ENCODE assay signal across 8 cellular contexts in the genomic region with DNA sequence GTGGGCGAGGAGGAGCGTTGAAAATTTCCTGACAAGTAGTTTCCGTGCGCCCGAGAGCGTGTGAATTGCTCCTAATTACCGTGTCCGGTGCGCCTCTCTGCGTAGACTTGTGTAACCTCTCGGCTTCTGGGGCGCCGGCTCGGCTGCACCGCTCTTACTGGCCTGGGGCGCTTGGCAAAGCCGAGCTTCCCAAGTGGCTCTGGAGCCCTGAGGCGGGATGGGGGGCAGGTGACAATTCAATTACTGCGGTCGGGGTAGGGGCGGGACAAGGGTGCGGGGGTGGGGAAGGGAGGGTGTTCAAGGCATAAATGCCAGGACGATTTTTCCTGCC. TPM values are rescaled to one million over a fixed set of nuclear protein-coding genes. Genes with fewer than 3 reads are reported as not detected.
A peak's percentile ranks its signal among the peaks of the same experiment; 100 is the strongest.
DNase-seq lines count a peak whose midpoint lies in the region; ATAC-seq and TF ChIP-seq lines count a peak whose summit lies in the region.

No MANE protein-coding gene starts in this region.

- 2% methylated on average over 11 of the region's 23 CpGs for WGBS in SK-N-SH (ENCODE audit: low lambda C conversion rate)
- 0% methylated on average over 4 of the region's 23 CpGs for WGBS in suprapubic skin

- H3K4me3 ChIP-seq in SK-N-SH (ENCODE audit: low read depth in 2 of 2, low read length in 1 of 2) (peak overlapping the region; percentile 33 to 48; a peak in 3 of 4 replicates), suprapubic skin (peak overlapping the region; percentile 42)

- H4K20me1 ChIP-seq in SK-N-SH (ENCODE audit: insufficient read depth): peaks cover 18% of the 10 kb centered on the region; the same call in 1 of the 2 replicates

- no peak for ATAC-seq in GM19328 (IDR thresholded peaks at IDR 0.05; ENCODE audit: unreplicated experiment)

- H2AFZ ChIP-seq in SK-N-SH (ENCODE audit: low read depth): peak overlapping the region; percentile 63; the same call in 1 of the 2 replicates

- TF ChIP-seq POLR2A in suprapubic skin (IDR thresholded peaks at IDR 0.05): no peak

- H3K27ac ChIP-seq in SK-N-SH (ENCODE audit: low read depth in 2 of 2, low read length in 1 of 2) (no peak overlapping the region), suprapubic skin (no peak overlapping the region)

- intact Hi-C loops in posterior vena cava (cut with DNase I): no loop called here

- no peak overlapping the region for H3K9ac ChIP-seq in SK-N-SH

- H3F3A ChIP-seq in SK-N-SH (replicated peaks; ENCODE audit: insufficient read depth): no peaks in the 10 kb centered on the region

- TF ChIP-seq RAD21 in SK-N-SH (IDR thresholded peaks at IDR 0.05; ENCODE audit: low read length): no peak

- TF ChIP-seq EP300 in SK-N-SH (IDR thresholded peaks at IDR 0.05; ENCODE audit: borderline replicate concordance in 1 of 2, low read depth in 1 of 2, low read length in 1 of 2): no peak
- TF ChIP-seq EP300 in suprapubic skin (IDR thresholded peaks at IDR 0.05): no peak

- no peaks in the 10 kb centered on the region for H3K79me2 ChIP-seq in SK-N-SH (ENCODE audit: insufficient read depth)

- CTCF ChIA-PET in SK-N-SH (lab: Yijun Ruan, JAX): interaction anchor here (0.8 to 4.2 kb wide), 3 partner anchors 10 to 75 kb away, joined by 3 to 17 read pairs (median 5); no protein-coding TSS in a partner anchor

- no peaks in the 10 kb centered on the region for H3K9me2 ChIP-seq in SK-N-SH

- peak; percentile 64 for DNase-seq in activated CD8-positive, alpha-beta memory T cell treated with anti-CD3 and anti-CD28 coated beads for 24 hours
- DNase-seq in activated CD8-positive, alpha-beta memory T cell treated with anti-CD3 and anti-CD28 coated beads, Interleukin-2, amount 50 U/mL, for 4 hours: no peak
- DNase-seq in SK-N-SH: no peak
- DNase-seq in hepatic stellate cell (ENCODE audit: low spot score): peak; percentile 30
- DNase-seq in suprapubic skin (ENCODE audit: low spot score in 2 of 2): no peak
- no peak for DNase-seq in posterior vena cava (ENCODE audit: low spot score)
- DNase-seq in stimulated activated naive CD4-positive, alpha-beta T cell (lab: John Stamatoyannopoulos, UW): no peak

- TF ChIP-seq CTCF in SK-N-SH (IDR thresholded peaks at IDR 0.05) (no peak), suprapubic skin (IDR thresholded peaks at IDR 0.05) (no peak)

- H3K4me2 ChIP-seq in SK-N-SH: peak overlapping the region; percentile 70; the same call in 1 of the 2 replicates

- H3K9me3 ChIP-seq in SK-N-SH (no peaks in the 10 kb centered on the region), suprapubic skin (no peaks in the 10 kb centered on the region)

- POLR2A ChIA-PET in SK-N-SH (lab: Yijun Ruan, JAX): interaction anchor here (0.7 kb wide), 1 partner anchor 107 kb away, joined by 5 read pairs; no protein-coding TSS in a partner anchor

- H3K36me3 ChIP-seq in SK-N-SH (replicated peaks in 1 of 2; ENCODE audit: control insufficient read depth in 1 of 2, insufficient read depth in 2 of 2, low read length in 1 of 2): no peaks in the 10 kb centered on the region
- no peaks in the 10 kb centered on the region for H3K36me3 ChIP-seq in suprapubic skin

- peaks cover 98% of the 10 kb centered on the region for H3K27me3 ChIP-seq in SK-N-SH (ENCODE audit: insufficient read depth)
- H3K27me3 ChIP-seq in suprapubic skin: peaks cover 100% of the 10 kb centered on the region

- H3K4me1 ChIP-seq in SK-N-SH (ENCODE audit: control insufficient read depth in 1 of 2, insufficient read depth in 2 of 2, low read depth in 1 of 2, low read length in 1 of 2): peaks cover 11 to 29% of the 10 kb centered on the region in 2 experiments; a peak in 1 of 4 replicates
- peaks cover 83% of the 10 kb centered on the region for H3K4me1 ChIP-seq in suprapubic skin

TF ChIP-seq in SK-N-SH, 30 proteins besides CTCF, POLR2A, EP300 and RAD21:
- TF ChIP-seq SIN3A (IDR thresholded peaks at IDR 0.05; ENCODE audit: borderline replicate concordance, low read depth, low read length) (no peak), TAF1 (IDR thresholded peaks at IDR 0.05; ENCODE audit: borderline replicate concordance, low read depth, low read length) (no peak), JUND (IDR thresholded peaks at IDR 0.05) (no peak), ELF1 (IDR thresholded peaks at IDR 0.05) (no peak), CHD2 (IDR thresholded peaks at IDR 0.05; ENCODE audit: low read length, partially characterized antibody) (no peak), RXRA (IDR thresholded peaks at IDR 0.05; ENCODE audit: borderline replicate concordance, low read depth) (no peak), TEAD4 (IDR thresholded peaks at IDR 0.05; ENCODE audit: borderline replicate concordance, insufficient read depth) (no peak), MEF2A (IDR thresholded peaks at IDR 0.05; ENCODE audit: borderline replicate concordance, low read depth) (no peak), YY1 (IDR thresholded peaks at IDR 0.05; ENCODE audit: low read depth) (no peak), RCOR1 (IDR thresholded peaks at IDR 0.05; ENCODE audit: low read length) (no peak)
- TF ChIP-seq, protein P1, sequence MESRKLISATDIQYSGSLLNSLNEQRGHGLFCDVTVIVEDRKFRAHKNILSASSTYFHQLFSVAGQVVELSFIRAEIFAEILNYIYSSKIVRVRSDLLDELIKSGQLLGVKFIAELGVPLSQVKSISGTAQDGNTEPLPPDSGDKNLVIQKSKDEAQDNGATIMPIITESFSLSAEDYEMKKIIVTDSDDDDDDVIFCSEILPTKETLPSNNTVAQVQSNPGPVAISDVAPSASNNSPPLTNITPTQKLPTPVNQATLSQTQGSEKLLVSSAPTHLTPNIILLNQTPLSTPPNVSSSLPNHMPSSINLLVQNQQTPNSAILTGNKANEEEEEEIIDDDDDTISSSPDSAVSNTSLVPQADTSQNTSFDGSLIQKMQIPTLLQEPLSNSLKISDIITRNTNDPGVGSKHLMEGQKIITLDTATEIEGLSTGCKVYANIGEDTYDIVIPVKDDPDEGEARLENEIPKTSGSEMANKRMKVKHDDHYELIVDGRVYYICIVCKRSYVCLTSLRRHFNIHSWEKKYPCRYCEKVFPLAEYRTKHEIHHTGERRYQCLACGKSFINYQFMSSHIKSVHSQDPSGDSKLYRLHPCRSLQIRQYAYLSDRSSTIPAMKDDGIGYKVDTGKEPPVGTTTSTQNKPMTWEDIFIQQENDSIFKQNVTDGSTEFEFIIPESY (IDR thresholded peaks at IDR 0.05; ENCODE audit: borderline replicate concordance, low read depth): no peak
- TF ChIP-seq, protein P2, sequence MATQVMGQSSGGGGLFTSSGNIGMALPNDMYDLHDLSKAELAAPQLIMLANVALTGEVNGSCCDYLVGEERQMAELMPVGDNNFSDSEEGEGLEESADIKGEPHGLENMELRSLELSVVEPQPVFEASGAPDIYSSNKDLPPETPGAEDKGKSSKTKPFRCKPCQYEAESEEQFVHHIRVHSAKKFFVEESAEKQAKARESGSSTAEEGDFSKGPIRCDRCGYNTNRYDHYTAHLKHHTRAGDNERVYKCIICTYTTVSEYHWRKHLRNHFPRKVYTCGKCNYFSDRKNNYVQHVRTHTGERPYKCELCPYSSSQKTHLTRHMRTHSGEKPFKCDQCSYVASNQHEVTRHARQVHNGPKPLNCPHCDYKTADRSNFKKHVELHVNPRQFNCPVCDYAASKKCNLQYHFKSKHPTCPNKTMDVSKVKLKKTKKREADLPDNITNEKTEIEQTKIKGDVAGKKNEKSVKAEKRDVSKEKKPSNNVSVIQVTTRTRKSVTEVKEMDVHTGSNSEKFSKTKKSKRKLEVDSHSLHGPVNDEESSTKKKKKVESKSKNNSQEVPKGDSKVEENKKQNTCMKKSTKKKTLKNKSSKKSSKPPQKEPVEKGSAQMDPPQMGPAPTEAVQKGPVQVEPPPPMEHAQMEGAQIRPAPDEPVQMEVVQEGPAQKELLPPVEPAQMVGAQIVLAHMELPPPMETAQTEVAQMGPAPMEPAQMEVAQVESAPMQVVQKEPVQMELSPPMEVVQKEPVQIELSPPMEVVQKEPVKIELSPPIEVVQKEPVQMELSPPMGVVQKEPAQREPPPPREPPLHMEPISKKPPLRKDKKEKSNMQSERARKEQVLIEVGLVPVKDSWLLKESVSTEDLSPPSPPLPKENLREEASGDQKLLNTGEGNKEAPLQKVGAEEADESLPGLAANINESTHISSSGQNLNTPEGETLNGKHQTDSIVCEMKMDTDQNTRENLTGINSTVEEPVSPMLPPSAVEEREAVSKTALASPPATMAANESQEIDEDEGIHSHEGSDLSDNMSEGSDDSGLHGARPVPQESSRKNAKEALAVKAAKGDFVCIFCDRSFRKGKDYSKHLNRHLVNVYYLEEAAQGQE (IDR thresholded peaks at IDR 0.05; ENCODE audit: low read depth, low read length): no peak
- TF ChIP-seq, protein P3, sequence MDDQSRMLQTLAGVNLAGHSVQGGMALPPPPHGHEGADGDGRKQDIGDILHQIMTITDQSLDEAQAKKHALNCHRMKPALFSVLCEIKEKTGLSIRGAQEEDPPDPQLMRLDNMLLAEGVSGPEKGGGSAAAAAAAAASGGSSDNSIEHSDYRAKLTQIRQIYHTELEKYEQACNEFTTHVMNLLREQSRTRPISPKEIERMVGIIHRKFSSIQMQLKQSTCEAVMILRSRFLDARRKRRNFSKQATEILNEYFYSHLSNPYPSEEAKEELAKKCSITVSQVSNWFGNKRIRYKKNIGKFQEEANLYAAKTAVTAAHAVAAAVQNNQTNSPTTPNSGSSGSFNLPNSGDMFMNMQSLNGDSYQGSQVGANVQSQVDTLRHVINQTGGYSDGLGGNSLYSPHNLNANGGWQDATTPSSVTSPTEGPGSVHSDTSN (IDR thresholded peaks at IDR 0.05): no peak
- TF ChIP-seq, protein P4, sequence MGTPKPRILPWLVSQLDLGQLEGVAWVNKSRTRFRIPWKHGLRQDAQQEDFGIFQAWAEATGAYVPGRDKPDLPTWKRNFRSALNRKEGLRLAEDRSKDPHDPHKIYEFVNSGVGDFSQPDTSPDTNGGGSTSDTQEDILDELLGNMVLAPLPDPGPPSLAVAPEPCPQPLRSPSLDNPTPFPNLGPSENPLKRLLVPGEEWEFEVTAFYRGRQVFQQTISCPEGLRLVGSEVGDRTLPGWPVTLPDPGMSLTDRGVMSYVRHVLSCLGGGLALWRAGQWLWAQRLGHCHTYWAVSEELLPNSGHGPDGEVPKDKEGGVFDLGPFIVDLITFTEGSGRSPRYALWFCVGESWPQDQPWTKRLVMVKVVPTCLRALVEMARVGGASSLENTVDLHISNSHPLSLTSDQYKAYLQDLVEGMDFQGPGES (IDR thresholded peaks at IDR 0.05; ENCODE audit: low read depth, low read length): no peak

RNA-seq across cellular contexts. Expression of a gene that starts 0.4 kb away (rescaled TPM):
- polyA plus RNA-seq in SK-N-SH (2012; rRNA removed): 0.02 TPM in 1 of 2 replicates, not detected in the other
- polyA plus RNA-seq in SK-N-SH (2012; cell fraction: cytosol; rRNA removed): 0.01 and 0.03 TPM in 2 replicates
- polyA plus RNA-seq in SK-N-SH (2012; cell fraction: nucleus; rRNA removed): 0.12 TPM in 2 replicates
- not detected for total RNA-seq in suprapubic skin
- total RNA-seq in posterior vena cava: not detected

Comparison
In these comparisons a context has a peak if more than half of its experiments do, and no peak if none do; other contexts are left out.
1. DNase-seq: peak in activated CD8-positive, alpha-beta memory T cell treated with anti-CD3 and anti-CD28 coated beads for 24 hours (single experiment) and hepatic stellate cell (single experiment); none in activated CD8-positive, alpha-beta memory T cell treated with anti-CD3 and anti-CD28 coated beads, Interleukin-2, amount 50 U/mL, for 4 hours (single experiment), SK-N-SH (single experiment), suprapubic skin (0 of 2), posterior vena cava (single experiment) and stimulated activated naive CD4-positive, alpha-beta T cell (0 of 6).